Comparison of ENCODE assay signal across 25 cellular contexts in genomic region chr3:56691165-56692000, GRCh38. TPM values are rescaled to one million over a fixed set of nuclear protein-coding genes. Genes with fewer than 3 reads are reported as not detected.
DNase-seq lines count a peak whose midpoint lies in the region; ATAC-seq, FAIRE-seq and TF ChIP-seq lines count a peak whose summit lies in the region.
"Had no signal": no experiment of that assay in that cellular context is flagged by ENCODE, and none has a peak within 500 bp of the region (broad histone marks: within the 10 kb centered on the region; RNA-seq: fewer than 3 reads in every experiment).

No MANE protein-coding gene starts in this region.

- no peaks in the 10 kb centered on the region for H4K20me1 ChIP-seq in keratinocyte (ENCODE audit: control insufficient read depth, extremely low read depth, insufficient read depth, low read length)

- H3K27me3 Mint-ChIP-seq in Calu3 (ENCODE audit: unreplicated experiment), result no peaks in the 10 kb centered on the region
- H3K27me3 Mint-ChIP-seq: B cell; effector memory CD8-positive, alpha-beta T cell; stimulated activated naive CD8-positive, alpha-beta T cell treated with anti-CD3 and anti-CD28 coated beads, Interleukin-15, amount 100 ng/mL, for 72 hours; type B pancreatic cell had no signal

- H3K4me1 ChIP-seq in RWPE2 (ENCODE audit: insufficient read depth, poor library complexity, severe bottlenecking), result peaks cover 21% of the 10 kb centered on the region
- H3K4me1 ChIP-seq in keratinocyte (ENCODE audit: control insufficient read depth, extremely low read depth, insufficient read depth, low read length), result peaks cover 13% of the 10 kb centered on the region

- dilution Hi-C loops in keratinocyte (cut with MboI; ENCODE audit: extremely low pct_ligation_motif_present, low sequenced_read_pairs), result no loop called here

- H3K9me3 ChIP-seq in RWPE2 (ENCODE audit: severe bottlenecking), result no peaks in the 10 kb centered on the region
- no peaks in the 10 kb centered on the region for H3K9me3 ChIP-seq in keratinocyte (ENCODE audit: control insufficient read depth, low read depth, low read length)
- H3K9me3 ChIP-seq: mucosa of descending colon had no signal

- H3K9me1 ChIP-seq in keratinocyte (ENCODE audit: control insufficient read depth, extremely low read depth, insufficient read depth, low read length), result no peaks in the 10 kb centered on the region

- H3K4me3 ChIP-seq in RWPE2 (ENCODE audit: severe bottlenecking) (no peak overlapping the region), keratinocyte (ENCODE audit: control insufficient read depth in 2 of 3, extremely low read depth in 1 of 3, insufficient read depth in 2 of 3, low read depth in 1 of 3, low read length in 3 of 3) (no peak overlapping the region)
- H3K4me3 ChIP-seq: mucosa of descending colon, smooth muscle cell had no signal

- peak overlapping the region; percentile 61 for H3K27ac ChIP-seq in RWPE2 (ENCODE audit: poor library complexity, severe bottlenecking)
- H3K27ac ChIP-seq in keratinocyte (ENCODE audit: control insufficient read depth, insufficient read depth, low read length), result peak overlapping the region; percentile 71

- CTCF ChIA-PET in Calu3 (lab: Charles Lee), result interaction anchor here (0.7 kb wide), 1 partner anchor 133 kb away, joined by 5 read pairs; no protein-coding TSS in a partner anchor

- H3K36me3 ChIP-seq in RWPE2 (ENCODE audit: low read depth) (no peaks in the 10 kb centered on the region), keratinocyte (ENCODE audit: control insufficient read depth in 2 of 2, extremely low read depth in 1 of 2, insufficient read depth in 2 of 2, low read length in 2 of 2) (no peaks in the 10 kb centered on the region)

- H3K4me3 Mint-ChIP-seq in Calu3 (ENCODE audit: low read depth, unreplicated experiment), result peak overlapping the region; percentile 21
- H3K4me3 Mint-ChIP-seq: B cell, type B pancreatic cell had no signal

- no peaks in the 10 kb centered on the region for H3K9me3 Mint-ChIP-seq in Calu3 (ENCODE audit: low read depth, unreplicated experiment)
- H3K9me3 Mint-ChIP-seq: activated naive CD4-positive, alpha-beta T cell treated with anti-CD3 and anti-CD28 coated beads, Interleukin-2, amount 50 U/mL, for 72 hours; effector memory CD8-positive, alpha-beta T cell; stimulated activated naive CD8-positive, alpha-beta T cell treated with anti-CD3 and anti-CD28 coated beads, Interleukin-15, amount 100 ng/mL, for 72 hours; type B pancreatic cell had no signal

- H2AFZ ChIP-seq in keratinocyte (ENCODE audit: control insufficient read depth, low read length), result no peak overlapping the region

- FAIRE-seq in keratinocyte (lab: Jason Lieb, UNC), result peak; percentile 64
- FAIRE-seq: H1, HTR-8/SVneo had no signal

- DNase-seq in Calu3 (peak; percentile 36), HCEC 1CT (peak; percentile 17), RWPE2 (ENCODE audit: low spot score) (no peak), keratinocyte (ENCODE audit: low read depth, low spot score) (no peak), ureter (ENCODE audit: low spot score) (no peak), NCI-H1694 treated with DMSO at 0.1 percent for 48 hours (lab: John Stamatoyannopoulos, UW) (no peak)
- DNase-seq: activated CD4-positive, CD25-positive, alpha-beta regulatory T cell; activated CD8-positive, alpha-beta memory T cell treated with anti-CD3 and anti-CD28 coated beads for 24 hours; activated T-cell treated with anti-CD3 and anti-CD28 coated beads, Interleukin-2, amount 50 U/mL, for 48 hours; effector memory CD8-positive, alpha-beta T cell; Karpas-422; NCI-H1105; NCI-H2081; NCI-H510A treated with DMSO at 0.1 percent for 48 hours; stimulated activated CD4-positive, alpha-beta T cell treated with anti-CD3 and anti-CD28 coated beads, Interleukin-4, amount 100 ng/mL, for 24 hours; stimulated activated naive CD8-positive, alpha-beta T cell treated with anti-CD3 and anti-CD28 coated beads, Interleukin-15, amount 100 ng/mL, for 72 hours; T1000 had no signal

- H3K4me1 Mint-ChIP-seq in Calu3 (ENCODE audit: low read depth, unreplicated experiment), result no peaks in the 10 kb centered on the region

- no peaks in the 10 kb centered on the region for H3K79me2 ChIP-seq in keratinocyte (ENCODE audit: control insufficient read depth, insufficient read depth, low read length)

- H3K27ac Mint-ChIP-seq in Calu3 (ENCODE audit: unreplicated experiment), result no peak overlapping the region
- H3K27ac Mint-ChIP-seq: activated naive CD4-positive, alpha-beta T cell treated with anti-CD3 and anti-CD28 coated beads, Interleukin-2, amount 50 U/mL, for 72 hours; B cell; stimulated activated naive CD8-positive, alpha-beta T cell treated with anti-CD3 and anti-CD28 coated beads, Interleukin-15, amount 100 ng/mL, for 72 hours; type B pancreatic cell had no signal

- no peaks in the 10 kb centered on the region for H3K36me3 Mint-ChIP-seq in Calu3 (ENCODE audit: insufficient read depth, unreplicated experiment)
- H3K36me3 Mint-ChIP-seq: activated naive CD4-positive, alpha-beta T cell treated with anti-CD3 and anti-CD28 coated beads, Interleukin-2, amount 50 U/mL, for 72 hours; type B pancreatic cell had no signal

- no peak overlapping the region for H3K9ac ChIP-seq in keratinocyte (ENCODE audit: control insufficient read depth, extremely low read depth, insufficient read depth, low read length)

- TF ChIP-seq CTCF in Calu3 (IDR thresholded peaks at IDR 0.05; ENCODE audit: unreplicated experiment) (no peak), RWPE2 (IDR thresholded peaks at IDR 0.05; ENCODE audit: poor library complexity, severe bottlenecking) (no peak), keratinocyte (optimal IDR thresholded peaks at IDR 0.05 in 1 of 3, IDR thresholded peaks at IDR 0.05 in 1 of 3, conservative IDR thresholded peaks at IDR 0.05 in 1 of 3; ENCODE audit: extremely low read depth in 1 of 3, insufficient read depth in 2 of 3, low read length in 3 of 3) (no peak)

- H3K4me2 ChIP-seq in keratinocyte (ENCODE audit: control insufficient read depth, extremely low read depth, insufficient read depth, low read depth, low read length), result peak overlapping the region; percentile 60
- H3K4me2 ChIP-seq: smooth muscle cell had no signal

- H3K27me3 ChIP-seq in RWPE2 (ENCODE audit: insufficient read depth, poor library complexity, severe bottlenecking) (no peaks in the 10 kb centered on the region), keratinocyte (ENCODE audit: control insufficient read depth, extremely low read depth, insufficient read depth, low read length) (no peaks in the 10 kb centered on the region)

- intact Hi-C loops in Calu3 (cut with micrococcal nuclease; ENCODE audit: unreplicated experiment), result no loop called here

- BruUV-seq in Calu3 (replicated peaks; lab: Mats Ljungman, UMichigan), result no TSS peak

- ATAC-seq in RWPE2 (ENCODE audit: low read depth) (peak; percentile 96), GM18502 (IDR thresholded peaks at IDR 0.05; ENCODE audit: poor library complexity, unreplicated experiment) (no peak)
- ATAC-seq: activated naive CD4-positive, alpha-beta T cell treated with anti-CD3 and anti-CD28 coated beads, Interleukin-2, amount 50 U/mL, for 72 hours; effector memory CD8-positive, alpha-beta T cell; mucosa of descending colon; stimulated activated naive CD8-positive, alpha-beta T cell treated with anti-CD3 and anti-CD28 coated beads, Interleukin-15, amount 100 ng/mL, for 72 hours had no signal

RNA-seq across cellular contexts. Expression of gene TASOR, which starts 8.3 kb away (rescaled TPM):
- total RNA-seq in Calu3 (2022) (56.4 and 56.8 TPM in 2 replicates), ureter (50.2 TPM)
- 20.0 to 38.6 TPM (median 26.7 TPM) in 3 replicates for polyA plus RNA-seq in keratinocyte
- 76.2 TPM for polyA plus RNA-seq in keratinocyte (2011; ENCODE audit: low read depth)
- 14.7 and 26.1 TPM in 2 replicates for polyA plus RNA-seq in keratinocyte (2011; cell fraction: cytosol; rRNA removed)
- 26.4 and 36.9 TPM in 2 replicates for polyA plus RNA-seq in keratinocyte (2011; cell fraction: nucleus; rRNA removed)
- polyA plus RNA-seq in keratinocyte (2012; ENCODE audit: low replicate concordance), result 18.6 and 24.3 TPM in 2 replicates
- 15.3 to 49.7 TPM (median 29.0 TPM) in 3 replicates for polyA minus RNA-seq in keratinocyte
- 29.4 TPM for polyA minus RNA-seq in keratinocyte (2011; cell fraction: cytosol; rRNA and poly(A)+ RNA removed)
- 33.7 and 52.7 TPM in 2 replicates for polyA minus RNA-seq in keratinocyte (2011; cell fraction: nucleus; rRNA and poly(A)+ RNA removed)

Comparison
In these comparisons a context has a peak if more than half of its experiments do, and no peak if none do; other contexts are left out.
1. DNase-seq: peak in Calu3 (single experiment) and HCEC 1CT (single experiment); none in RWPE2 (single experiment), keratinocyte (single experiment), ureter (single experiment) and NCI-H1694 treated with DMSO at 0.1 percent for 48 hours (single experiment).